In genomic region chr18:75212626-75213110, GRCh38 we compare ENCODE assay signal across 8 cellular contexts. TPM values are rescaled to one million over a fixed set of nuclear protein-coding genes. Genes with fewer than 3 reads are reported as not detected.
A peak's percentile ranks its signal among the peaks of the same experiment; 100 is the strongest.
DNase-seq lines count a peak whose midpoint lies in the region; ATAC-seq and TF ChIP-seq lines count a peak whose summit lies in the region.

No MANE protein-coding gene starts in this region.

- H3K27me3 Mint-ChIP-seq in glutamatergic neuron (ENCODE audit: unreplicated experiment): peaks cover 23% of the 10 kb centered on the region
- no peaks in the 10 kb centered on the region for H3K27me3 Mint-ChIP-seq in stimulated activated memory B cell treated with anti-CD40 and anti-IgM and Interleukin-4, amounts not matched to agents 10 μg/mL and 1 μg/mL and 100 μg/mL, for 72 hours

- H3K4me3 Mint-ChIP-seq in glutamatergic neuron (ENCODE audit: unreplicated experiment): peak overlapping the region; percentile 93
- H3K4me3 Mint-ChIP-seq in stimulated activated memory B cell treated with anti-CD40 and anti-IgM and Interleukin-4, amounts not matched to agents 10 μg/mL and 1 μg/mL and 100 μg/mL, for 72 hours: peak overlapping the region; percentile 72

- peak; percentile 66 for DNase-seq in NCI-H1092 treated with DMSO at 0.1 percent for 48 hours (lab: John Stamatoyannopoulos, UW)
- no peak for DNase-seq in NCI-H1092 (lab: John Stamatoyannopoulos, UW)
- DNase-seq in glutamatergic neuron: no peak
- DNase-seq in occipital lobe (lab: John Stamatoyannopoulos, UW): no peak
- no peak for DNase-seq in A172 (ENCODE audit: low spot score)

- no peak for TF ChIP-seq CTCF in WI38 (IDR thresholded peaks at IDR 0.05; ENCODE audit: low read depth, low read length)
- TF ChIP-seq CTCF in glutamatergic neuron (IDR thresholded peaks at IDR 0.05; ENCODE audit: partially characterized antibody, unreplicated experiment): no peak

- H3K4me3 ChIP-seq in WI38 (ENCODE audit: low read depth, low read length): peak overlapping the region; percentile 67

- H3K36me3 Mint-ChIP-seq in glutamatergic neuron (ENCODE audit: unreplicated experiment): no peaks in the 10 kb centered on the region
- H3K36me3 Mint-ChIP-seq in stimulated activated memory B cell treated with anti-CD40 and anti-IgM and Interleukin-4, amounts not matched to agents 10 μg/mL and 1 μg/mL and 100 μg/mL, for 72 hours: no peaks in the 10 kb centered on the region

- H3K4me1 Mint-ChIP-seq in glutamatergic neuron (ENCODE audit: low read depth, unreplicated experiment): peaks cover 26% of the 10 kb centered on the region
- peaks cover 54% of the 10 kb centered on the region for H3K4me1 Mint-ChIP-seq in stimulated activated memory B cell treated with anti-CD40 and anti-IgM and Interleukin-4, amounts not matched to agents 10 μg/mL and 1 μg/mL and 100 μg/mL, for 72 hours

- peaks cover 31% of the 10 kb centered on the region for H3K9me3 Mint-ChIP-seq in glutamatergic neuron (ENCODE audit: unreplicated experiment)
- H3K9me3 Mint-ChIP-seq in stimulated activated memory B cell treated with anti-CD40 and anti-IgM and Interleukin-4, amounts not matched to agents 10 μg/mL and 1 μg/mL and 100 μg/mL, for 72 hours: no peaks in the 10 kb centered on the region

- peak overlapping the region; percentile 45 for H3K27ac Mint-ChIP-seq in glutamatergic neuron (ENCODE audit: unreplicated experiment)
- peak overlapping the region; percentile 49 for H3K27ac Mint-ChIP-seq in stimulated activated memory B cell treated with anti-CD40 and anti-IgM and Interleukin-4, amounts not matched to agents 10 μg/mL and 1 μg/mL and 100 μg/mL, for 72 hours

- no peak for ATAC-seq in stimulated activated memory B cell treated with anti-CD40 and anti-IgM and Interleukin-4, amounts not matched to agents 10 μg/mL and 1 μg/mL and 100 μg/mL, for 72 hours
- no peak for ATAC-seq in GM21526 (IDR thresholded peaks at IDR 0.05; ENCODE audit: low FRiP score, unreplicated experiment)

RNA-seq across cellular contexts. Expression of gene TSHZ1, which starts 2.1 kb away (rescaled TPM):
- total RNA-seq in glutamatergic neuron (ENCODE audit: unreplicated experiment): 5.3 TPM
- 4.1 TPM for total RNA-seq in occipital lobe
- 2.2 and 2.7 TPM in 2 replicates for total RNA-seq in A172 (2014; rRNA removed; shearing (Covaris generic))

RNA-seq across cellular contexts. Expression of gene PTGR3, which starts 3.7 kb away (rescaled TPM):
- total RNA-seq in glutamatergic neuron (ENCODE audit: unreplicated experiment): 20.4 TPM
- total RNA-seq in occipital lobe: 11.7 TPM
- 7.6 and 7.9 TPM in 2 replicates for total RNA-seq in A172 (2014; rRNA removed; shearing (Covaris generic))
